In the genomic region with DNA sequence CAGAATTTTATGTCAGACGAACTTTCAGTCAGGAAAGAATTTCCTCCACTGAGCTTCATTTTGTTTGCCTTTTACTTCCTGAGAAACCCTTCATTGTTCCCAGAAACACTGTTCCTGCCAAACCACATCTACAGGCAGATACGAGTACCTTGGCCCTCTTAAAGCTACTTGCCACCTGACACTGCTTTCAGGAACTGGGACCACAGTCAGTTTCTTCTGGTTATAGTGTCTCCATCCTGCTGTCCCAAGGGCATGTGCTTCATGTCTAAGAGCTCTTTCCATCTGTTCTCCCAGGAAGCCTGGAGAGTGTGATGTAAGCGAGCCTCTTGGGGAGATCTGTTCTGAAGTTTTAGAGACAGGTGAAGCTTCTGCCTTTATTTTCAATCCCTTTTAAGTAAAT, we compare ENCODE assay signal across 23 cellular contexts.
A peak's percentile ranks its signal among the peaks of the same experiment; 100 is the strongest.
DNase-seq lines count a peak whose midpoint lies in the region; ATAC-seq, FAIRE-seq and TF ChIP-seq lines count a peak whose summit lies in the region.
"Had no signal": no experiment of that assay in that cellular context is flagged by ENCODE, and none has a peak within 500 bp of the region (broad histone marks: within the 10 kb centered on the region; RNA-seq: fewer than 3 reads in every experiment).

No MANE protein-coding gene starts in this region.

- DNase-seq in D341Med (ENCODE audit: low spot score) (peak; percentile 27), NCI-H2029 (lab: John Stamatoyannopoulos, UW) (peak; percentile 14), astrocyte (ENCODE audit: low read depth) (peak; percentile 37), lower lobe of right lung (no peak), colonic mucosa (no peak), NCI-H1694 (lab: John Stamatoyannopoulos, UW) (no peak)
- DNase-seq: activated CD4-positive, alpha-beta T cell treated with anti-CD3 and anti-CD28 coated beads for 4 hours; activated CD8-positive, alpha-beta memory T cell treated with anti-CD3 and anti-CD28 coated beads for 24 hours; activated naive CD4-positive, alpha-beta T cell treated with anti-CD3 and anti-CD28 coated beads for 36 hours; activated T-cell treated with anti-CD3 and anti-CD28 coated beads, Interleukin-2, amount 50 U/mL, for 72 hours; dermis blood vessel endothelial cell; kidney; psoas muscle; stimulated activated CD4-positive, alpha-beta T cell treated with anti-CD3 and anti-CD28 coated beads, Interleukin-2, amount 100 ng/mL, for 24 hours; substantia nigra had no signal

- peak; percentile 83 to 92 for ATAC-seq in lower lobe of right lung
- no peak for ATAC-seq in HG03378 (IDR thresholded peaks at IDR 0.05; ENCODE audit: unreplicated experiment)
- ATAC-seq in HG03139 (IDR thresholded peaks at IDR 0.05; ENCODE audit: unreplicated experiment) = no peak
- ATAC-seq: activated T-cell treated with anti-CD3 and anti-CD28 coated beads, Interleukin-2, amount 50 U/mL, for 72 hours; GM12878; K562; psoas muscle had no signal

- no peak overlapping the region for H3K27ac ChIP-seq in astrocyte (ENCODE audit: low read depth, low read length)
- H3K27ac ChIP-seq in lower lobe of right lung = no peak overlapping the region
- no peak overlapping the region for H3K27ac ChIP-seq in colonic mucosa
- H3K27ac ChIP-seq: neutrophil, psoas muscle, SJSA1, skin epidermis had no signal

- H3K4me1 ChIP-seq in astrocyte (ENCODE audit: insufficient read depth, low read length) = no peaks in the 10 kb centered on the region
- H3K4me1 ChIP-seq in lower lobe of right lung = no peaks in the 10 kb centered on the region
- H3K4me1 ChIP-seq in colonic mucosa = no peaks in the 10 kb centered on the region
- H3K4me1 ChIP-seq: psoas muscle, SJSA1 had no signal

- no peak overlapping the region for H3K4me3 ChIP-seq in astrocyte (ENCODE audit: insufficient read depth, low read depth, low read length)
- H3K4me3 ChIP-seq in lower lobe of right lung = no peak overlapping the region
- no peak overlapping the region for H3K4me3 ChIP-seq in colonic mucosa
- H3K4me3 ChIP-seq: GM12878, K562, psoas muscle, SJSA1, skin epidermis had no signal

- no peaks in the 10 kb centered on the region for H3K27me3 ChIP-seq in astrocyte (ENCODE audit: insufficient read depth, low read length)
- no peaks in the 10 kb centered on the region for H3K27me3 ChIP-seq in lower lobe of right lung (ENCODE audit: low read depth)
- no peaks in the 10 kb centered on the region for H3K27me3 ChIP-seq in colonic mucosa
- H3K27me3 ChIP-seq: neutrophil, SJSA1 had no signal

- H3K9ac ChIP-seq in astrocyte (ENCODE audit: low read length) = no peak overlapping the region
- no peak overlapping the region for H3K9ac ChIP-seq in colonic mucosa (ENCODE audit: low read depth in 2 of 2, low read length in 2 of 2)

- H3K27ac Mint-ChIP-seq in astrocyte (ENCODE audit: unreplicated experiment) = no peak overlapping the region
- H3K27ac Mint-ChIP-seq: activated naive CD4-positive, alpha-beta T cell treated with anti-CD3 and anti-CD28 coated beads for 36 hours; activated T-cell treated with anti-CD3 and anti-CD28 coated beads, Interleukin-2, amount 50 U/mL, for 72 hours; memory B cell had no signal

- no peak overlapping the region for H3K4me2 ChIP-seq in astrocyte (ENCODE audit: low read length)

- no peaks in the 10 kb centered on the region for H3K9me3 ChIP-seq in astrocyte (ENCODE audit: insufficient read depth, low read depth, low read length)
- H3K9me3 ChIP-seq in lower lobe of right lung = no peaks in the 10 kb centered on the region
- H3K9me3 ChIP-seq in colonic mucosa = no peaks in the 10 kb centered on the region
- H3K9me3 ChIP-seq: neutrophil, psoas muscle, SJSA1 had no signal

- H4K20me1 ChIP-seq in astrocyte (ENCODE audit: insufficient read depth, low read length) = no peaks in the 10 kb centered on the region

- FAIRE-seq in astrocyte (lab: Jason Lieb, UNC) = no peak
- FAIRE-seq: GM12878, K562, kidney had no signal

- intact Hi-C loops in lower lobe of right lung (cut with DNase I) (no loop called here), colonic mucosa (cut with DNase I) (no loop called here)

- H3K27me3 Mint-ChIP-seq in astrocyte (ENCODE audit: low read depth, unreplicated experiment) = no peaks in the 10 kb centered on the region
- H3K27me3 Mint-ChIP-seq: memory B cell had no signal

- H3K36me3 Mint-ChIP-seq in astrocyte (ENCODE audit: low read depth, unreplicated experiment) = no peaks in the 10 kb centered on the region
- H3K36me3 Mint-ChIP-seq: memory B cell had no signal

- H3K79me2 ChIP-seq in astrocyte (ENCODE audit: insufficient read depth, low read length) = no peaks in the 10 kb centered on the region

- TF ChIP-seq CTCF in astrocyte (IDR thresholded peaks at IDR 0.05; ENCODE audit: insufficient read depth, low read depth, low read length) (no peak), lower lobe of right lung (IDR thresholded peaks at IDR 0.05) (no peak), colonic mucosa (IDR thresholded peaks at IDR 0.05) (no peak)

- no peak overlapping the region for H3K4me3 Mint-ChIP-seq in astrocyte (ENCODE audit: unreplicated experiment)
- H3K4me3 Mint-ChIP-seq: activated naive CD4-positive, alpha-beta T cell treated with anti-CD3 and anti-CD28 coated beads for 36 hours; activated T-cell treated with anti-CD3 and anti-CD28 coated beads, Interleukin-2, amount 50 U/mL, for 72 hours; memory B cell had no signal

- no peaks in the 10 kb centered on the region for H3K9me3 Mint-ChIP-seq in astrocyte (ENCODE audit: unreplicated experiment)
- H3K9me3 Mint-ChIP-seq: activated naive CD4-positive, alpha-beta T cell treated with anti-CD3 and anti-CD28 coated beads for 36 hours; activated T-cell treated with anti-CD3 and anti-CD28 coated beads, Interleukin-2, amount 50 U/mL, for 72 hours had no signal

- H3K4me1 Mint-ChIP-seq in astrocyte (ENCODE audit: low read depth, unreplicated experiment) = peaks cover 13% of the 10 kb centered on the region
- H3K4me1 Mint-ChIP-seq: memory B cell had no signal

- no peak overlapping the region for H2AFZ ChIP-seq in astrocyte (ENCODE audit: low read depth, low read length)

- H3K36me3 ChIP-seq in astrocyte (ENCODE audit: insufficient read depth, low read length) (no peaks in the 10 kb centered on the region), lower lobe of right lung (no peaks in the 10 kb centered on the region), colonic mucosa (no peaks in the 10 kb centered on the region)
- H3K36me3 ChIP-seq: neutrophil, SJSA1 had no signal

Comparison
In these comparisons a context has a peak if more than half of its experiments do, and no peak if none do; other contexts are left out.
1. DNase-seq: peak in D341Med (single experiment), NCI-H2029 (single experiment) and astrocyte (single experiment); none in lower lobe of right lung (single experiment), colonic mucosa (single experiment) and NCI-H1694 (single experiment).
2. ATAC-seq: peak in lower lobe of right lung (2 of 2); none in HG03378 (single experiment) and HG03139 (single experiment).